In genomic region chr6:31865205-31866118, GRCh38 we compare ENCODE assay signal across 1 cellular context.
TF ChIP-seq lines count a peak whose summit lies in the region.

No MANE protein-coding gene starts in this region.

TF ChIP-seq in K562, 482 proteins besides CTCF, POLR2A, EP300 and RAD21 (continued from another document):
- TF ChIP-seq CHD7 (IDR thresholded peaks at IDR 0.05; ENCODE audit: low read depth, low read length) (no peak), MAFG (tag; conservative IDR thresholded peaks at IDR 0.05) (no peak), ZNF699 (CRISPR knock-in tag; IDR thresholded peaks at IDR 0.05; ENCODE audit: insufficient replicate concordance) (no peak), ZNF3 (CRISPR knock-in tag; IDR thresholded peaks at IDR 0.05) (no peak)
